Comparison of ENCODE assay signal across 2 cellular contexts in the genomic region with DNA sequence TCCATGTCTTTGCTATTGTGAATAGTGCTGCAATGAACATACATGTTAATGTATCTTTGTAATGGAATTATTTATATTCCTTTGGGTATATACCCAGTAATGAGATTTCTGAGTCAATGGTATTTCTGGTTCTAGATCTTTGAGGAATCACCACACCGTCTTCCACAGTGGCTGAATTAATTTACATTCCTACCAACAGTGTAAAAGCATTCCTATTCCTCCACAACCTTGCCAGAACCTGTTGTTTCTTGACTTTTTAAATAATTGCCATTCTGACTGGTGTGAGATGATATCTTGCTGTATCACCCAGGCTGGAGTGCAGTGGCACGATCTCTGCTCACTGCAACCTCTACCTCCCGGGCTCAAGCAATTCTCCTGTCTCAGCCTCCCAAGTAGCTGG. TPM values are rescaled to one million over a fixed set of nuclear protein-coding genes. Genes with fewer than 3 reads are reported as not detected.
"Had no signal": no experiment of that assay in that cellular context is flagged by ENCODE, and none has a peak within 500 bp of the region (broad histone marks: within the 10 kb centered on the region; RNA-seq: fewer than 3 reads in every experiment).

No MANE protein-coding gene starts in this region.

RNA-seq across cellular contexts. Expression of a gene that starts 26.8 kb away (rescaled TPM):
- total RNA-seq: M059J, PC-3 had no signal
